Comparison of ENCODE assay signal across 9 cellular contexts in genomic region chr9:136840877-136841645, GRCh38. TPM values are rescaled to one million over a fixed set of nuclear protein-coding genes. Genes with fewer than 3 reads are reported as not detected.
A peak's percentile ranks its signal among the peaks of the same experiment; 100 is the strongest.
DNase-seq lines count a peak whose midpoint lies in the region; ATAC-seq and TF ChIP-seq lines count a peak whose summit lies in the region.
"Had no signal": no experiment of that assay in that cellular context is flagged by ENCODE, and none has a peak within 500 bp of the region (broad histone marks: within the 10 kb centered on the region; RNA-seq: fewer than 3 reads in every experiment).

No MANE protein-coding gene starts in this region.

- H3K27ac ChIP-seq in liver (ENCODE audit: low read depth in 1 of 2, low read length in 2 of 2): peak overlapping the region in 1 of 2 donors; percentile 40
- H3K27ac ChIP-seq: upper lobe of left lung had no signal

- 59% methylated on average over 28 of the region's 28 CpGs for WGBS in liver

- no peak overlapping the region for H3K9ac ChIP-seq in liver (ENCODE audit: low read depth in 1 of 2, low read length in 2 of 2)

- no peak for ATAC-seq in GM21381 (IDR thresholded peaks at IDR 0.05; ENCODE audit: unreplicated experiment)
- ATAC-seq in HG02642 (IDR thresholded peaks at IDR 0.05; ENCODE audit: poor library complexity, unreplicated experiment): no peak

- H3K9me3 ChIP-seq in liver (ENCODE audit: control insufficient read depth in 4 of 4, low read length in 3 of 4): no peaks in the 10 kb centered on the region
- H3K9me3 ChIP-seq: upper lobe of left lung had no signal

- no peak for TF ChIP-seq CTCF in liver (IDR thresholded peaks at IDR 0.05; ENCODE audit: low read depth, low read length, missing input control)

- peak; percentile 83 for DNase-seq in Daoy (ENCODE audit: low read depth)
- DNase-seq in NCI-H2107 (lab: John Stamatoyannopoulos, UW): peak; percentile 62
- peak in 53 of 56 donors; percentile 29 to 91 (median 74) for DNase-seq in amygdala (lab: John Stamatoyannopoulos, UW)
- no peak for DNase-seq in T1000 (lab: John Stamatoyannopoulos, UW)
- DNase-seq in activated naive CD4-positive, alpha-beta T cell (lab: John Stamatoyannopoulos, UW): no peak

- H3K4me1 ChIP-seq in liver (ENCODE audit: control insufficient read depth in 4 of 4, insufficient read depth in 4 of 4, low read length in 3 of 4): peaks cover 16 to 40% (median 32%) of the 10 kb centered on the region in 4 donors

- peak in 1 of 2 donors; percentile 56 for TF ChIP-seq RAD21 in liver (IDR thresholded peaks at IDR 0.05)

- H3K36me3 ChIP-seq in liver (ENCODE audit: control insufficient read depth in 4 of 4, insufficient read depth in 3 of 4, low read depth in 1 of 4, low read length in 3 of 4): peaks cover 0 to 9% (median 7%) of the 10 kb centered on the region in 4 donors

- H3K4me3 ChIP-seq in liver (ENCODE audit: low read depth in 1 of 3, low read length in 3 of 3): no peak overlapping the region
- H3K4me3 ChIP-seq: upper lobe of left lung had no signal

- no peaks in the 10 kb centered on the region for H3K27me3 ChIP-seq in liver (ENCODE audit: control insufficient read depth in 4 of 4, insufficient read depth in 4 of 4, low read length in 3 of 4)

TF ChIP-seq in liver, 16 proteins besides CTCF, POLR2A, EP300 and RAD21:
- peak; percentile 88 to 92 for TF ChIP-seq HNF4A (conservative IDR thresholded peaks at IDR 0.05)
- TF ChIP-seq JUND (IDR thresholded peaks at IDR 0.05): no peak
- TF ChIP-seq RXRA (IDR thresholded peaks at IDR 0.05): peak; percentile 57 to 65
- TF ChIP-seq REST (IDR thresholded peaks at IDR 0.05): no peak
- TF ChIP-seq ZBTB33 (IDR thresholded peaks at IDR 0.05): no peak
- TF ChIP-seq FOXA1 (IDR thresholded peaks at IDR 0.05): no peak
- no peak for TF ChIP-seq ATF3 (IDR thresholded peaks at IDR 0.05)
- peak; percentile 9 for TF ChIP-seq NR2F2 (IDR thresholded peaks at IDR 0.05)
- no peak for TF ChIP-seq YY1 (IDR thresholded peaks at IDR 0.05)
- peak; percentile 71 to 76 for TF ChIP-seq EGR1 (IDR thresholded peaks at IDR 0.05; ENCODE audit: low read depth in 2 of 2)
- TF ChIP-seq HNF4G (IDR thresholded peaks at IDR 0.05): peak; percentile 88
- TF ChIP-seq GABPA (IDR thresholded peaks at IDR 0.05 in 1 of 2, conservative IDR thresholded peaks at IDR 0.05 in 1 of 2): no peak
- peak; percentile 92 for TF ChIP-seq SP1 (IDR thresholded peaks at IDR 0.05)
- no peak for TF ChIP-seq MAX (IDR thresholded peaks at IDR 0.05)
- no peak for TF ChIP-seq FOXA2 (IDR thresholded peaks at IDR 0.05)
- no peak for TF ChIP-seq TAF1 (conservative IDR thresholded peaks at IDR 0.05)

RNA-seq across cellular contexts. Expression of gene AJM1, which starts 1.2 kb away (rescaled TPM):
- 0.18 and 0.74 TPM in 2 replicates for total RNA-seq in Daoy (2014; rRNA removed; shearing (Covaris generic))
- total RNA-seq in liver: 1 to 10 TPM in 1 of 2 donors, under 1 TPM in 1; 0.56 to 2.3 TPM
- polyA plus RNA-seq in liver: 1 to 10 TPM in 1 of 2 donors, under 1 TPM in 1; 0.61 to 1.0 TPM

RNA-seq across cellular contexts. Expression of gene PHPT1, which starts 8.1 kb away (rescaled TPM):
- total RNA-seq in Daoy (2014; rRNA removed; shearing (Covaris generic)): 67.5 and 92.7 TPM in 2 replicates
- total RNA-seq in liver: 10 to 100 TPM; 23.2 to 40.4 TPM
- polyA plus RNA-seq in liver: 10 to 100 TPM; 44.2 to 83.1 TPM

RNA-seq across cellular contexts. Expression of gene MAMDC4, which starts 11.1 kb away (rescaled TPM):
- total RNA-seq in Daoy (2014; rRNA removed; shearing (Covaris generic)): 2.1 and 6.1 TPM in 2 replicates
- total RNA-seq in liver: 1 to 10 TPM; 4.0 to 8.1 TPM
- polyA plus RNA-seq in liver: 1 to 10 TPM; 2.4 to 3.9 TPM

RNA-seq across cellular contexts. Expression of gene EDF1, which starts 25.0 kb away (rescaled TPM):
- total RNA-seq in Daoy (2014; rRNA removed; shearing (Covaris generic)): 379 and 424 TPM in 2 replicates
- total RNA-seq in liver: 100 to 1,000 TPM; 123 to 248 TPM
- polyA plus RNA-seq in liver: 100 to 1,000 TPM; 289 to 513 TPM

RNA-seq across cellular contexts. Expression of gene RABL6, which starts 33.3 kb away (rescaled TPM):
- total RNA-seq in Daoy (2014; rRNA removed; shearing (Covaris generic)): 64.7 and 69.4 TPM in 2 replicates
- total RNA-seq in liver: 10 to 100 TPM; 12.6 to 32.6 TPM
- polyA plus RNA-seq in liver: 1 to 10 TPM; 3.6 to 8.7 TPM

Comparison
In these comparisons a context has a peak if more than half of its experiments do, and no peak if none do; other contexts are left out.
1. DNase-seq: peak in Daoy (single experiment), NCI-H2107 (single experiment) and amygdala (53 of 56); none in T1000 (single experiment) and activated naive CD4-positive, alpha-beta T cell (0 of 4).